ENCODE assay signal across 16 cellular contexts in genomic region chr13:71605744-71606143, GRCh38.
A peak's percentile ranks its signal among the peaks of the same experiment; 100 is the strongest.
DNase-seq lines count a peak whose midpoint lies in the region; ATAC-seq and TF ChIP-seq lines count a peak whose summit lies in the region.
"Had no signal": no experiment of that assay in that cellular context is flagged by ENCODE, and none has a peak within 500 bp of the region (broad histone marks: within the 10 kb centered on the region; RNA-seq: fewer than 3 reads in every experiment).

No MANE protein-coding gene starts in this region.

- H3K4me1 ChIP-seq in mucosa of descending colon (ENCODE audit: low read depth): no peaks in the 10 kb centered on the region
- H3K4me1 ChIP-seq: A549, Peyer's patch had no signal

- peak; percentile 50 for ATAC-seq in mucosa of descending colon
- ATAC-seq in GM18517 (IDR thresholded peaks at IDR 0.05; ENCODE audit: unreplicated experiment): no peak
- ATAC-seq in HG02852 (IDR thresholded peaks at IDR 0.05; ENCODE audit: unreplicated experiment): no peak
- ATAC-seq: A549 had no signal

- H3K9me3 ChIP-seq in mucosa of descending colon: no peaks in the 10 kb centered on the region
- H3K9me3 ChIP-seq: A549; BLaER1 treated with 17β-estradiol and CSF1 and Interleukin-3, amounts not matched to agents 10 nM and 100 nM; Peyer's patch; SK-N-SH had no signal

- TF ChIP-seq CTCF in mucosa of descending colon (IDR thresholded peaks at IDR 0.05): no peak

- intact Hi-C loops in mucosa of descending colon (cut with DNase I, micrococcal nuclease): no loop called here

- H3K36me3 ChIP-seq in mucosa of descending colon (ENCODE audit: low read depth): no peaks in the 10 kb centered on the region
- H3K36me3 ChIP-seq: BLaER1 treated with 17β-estradiol and CSF1 and Interleukin-3, amounts not matched to agents 10 nM and 100 nM; Peyer's patch had no signal

- DNase-seq in NCI-H146 (lab: John Stamatoyannopoulos, UW) (peak; percentile 10), NCI-H146 treated with DMSO at 0.1 percent for 48 hours (lab: John Stamatoyannopoulos, UW; ENCODE audit: unreplicated experiment) (no peak), HT1080 (ENCODE audit: low read depth) (peak; percentile 29), RKO (ENCODE audit: low spot score) (peak; percentile 37), mucosa of descending colon (no peak)
- DNase-seq in activated CD8-positive, alpha-beta memory T cell treated with anti-CD3 and anti-CD28 coated beads for 24 hours: no peak
- DNase-seq: H7, NCI-H1694, SHP77, SK-N-SH, T-helper 1 cell had no signal

- no peak overlapping the region for H3K4me3 ChIP-seq in mucosa of descending colon
- H3K4me3 ChIP-seq: A549; BLaER1 treated with 17β-estradiol and CSF1 and Interleukin-3, amounts not matched to agents 10 nM and 100 nM; Peyer's patch had no signal

Comparison
In these comparisons a context has a peak if more than half of its experiments do, and no peak if none do; other contexts are left out.
1. DNase-seq: peak in NCI-H146 (single experiment), HT1080 (single experiment) and RKO (single experiment); none in NCI-H146 treated with DMSO at 0.1 percent for 48 hours (single experiment), mucosa of descending colon (0 of 3) and activated CD8-positive, alpha-beta memory T cell treated with anti-CD3 and anti-CD28 coated beads for 24 hours (single experiment).